In the genomic region with DNA sequence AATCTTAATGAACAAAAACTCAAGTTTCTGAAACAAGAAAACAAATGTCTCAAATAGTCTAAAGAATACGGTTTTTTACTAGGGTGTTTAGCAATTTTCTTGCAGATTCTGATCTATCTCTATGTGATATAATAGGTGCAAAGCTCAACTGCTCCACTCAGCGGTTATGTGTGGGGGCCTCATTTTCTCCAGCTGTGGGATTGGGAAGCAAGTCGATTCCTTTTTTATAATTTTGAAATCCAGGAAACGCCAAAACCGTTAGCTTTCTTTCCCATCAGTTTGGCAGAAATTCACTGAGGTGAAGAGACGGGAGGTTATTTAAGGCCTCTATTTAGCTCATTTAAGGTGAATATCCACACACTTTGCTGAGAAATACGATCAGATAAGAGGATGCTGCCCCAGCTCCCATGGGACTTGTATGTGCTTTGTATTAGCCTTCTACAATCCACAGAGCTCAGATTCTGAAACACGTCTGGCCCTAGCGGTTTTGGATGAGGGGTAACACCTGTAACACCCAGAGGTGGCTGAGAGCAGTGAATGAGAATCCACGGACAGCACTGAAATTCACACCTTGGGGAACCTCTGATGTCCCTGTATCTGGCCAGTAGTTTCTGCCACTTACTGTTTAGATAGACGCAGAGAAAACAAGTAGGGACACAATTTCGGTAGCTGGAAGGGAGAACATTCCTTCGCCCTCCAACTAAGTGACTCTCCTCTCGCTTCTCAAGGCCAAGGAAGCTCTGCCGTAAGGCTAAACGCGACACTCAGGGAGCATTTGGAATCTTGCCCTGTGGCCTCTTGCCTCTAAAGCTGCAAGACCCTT, we compare ENCODE assay signal across 8 cellular contexts. TPM values are rescaled to one million over a fixed set of nuclear protein-coding genes. Genes with fewer than 3 reads are reported as not detected.
DNase-seq lines count a peak whose midpoint lies in the region; ATAC-seq and TF ChIP-seq lines count a peak whose summit lies in the region.

No MANE protein-coding gene starts in this region.

- intact Hi-C loops in activated T-helper 2 cell treated with anti-CD3 and anti-CD28 coated beads, Interferon-gamma antibody, Interleukin-2, Interleukin-4, amounts not matched to agents 10 μg/mL and 5 μg/mL and 100 μg/mL, durations not matched to agents 14 hours and 24 hours and 36 hours (cut with micrococcal nuclease) = no loop called here

- H3K27me3 Mint-ChIP-seq in brain (peaks cover 3% of the 10 kb centered on the region), neural crest cell (ENCODE audit: low read depth) (no peaks in the 10 kb centered on the region)
- no peaks in the 10 kb centered on the region for H3K27me3 Mint-ChIP-seq in activated T-helper 2 cell treated with anti-CD3 and anti-CD28 coated beads, Interferon-gamma antibody, Interleukin-2, Interleukin-4, amounts not matched to agents 10 μg/mL and 5 μg/mL and 100 μg/mL, durations not matched to agents 14 hours and 24 hours and 36 hours (ENCODE audit: low read depth)

- no peaks in the 10 kb centered on the region for H3K9me3 Mint-ChIP-seq in brain
- no peaks in the 10 kb centered on the region for H3K9me3 Mint-ChIP-seq in neural crest cell
- no peaks in the 10 kb centered on the region for H3K9me3 Mint-ChIP-seq in activated T-helper 2 cell treated with anti-CD3 and anti-CD28 coated beads, Interferon-gamma antibody, Interleukin-2, Interleukin-4, amounts not matched to agents 10 μg/mL and 5 μg/mL and 100 μg/mL, durations not matched to agents 14 hours and 24 hours and 36 hours

- DNase-seq in Caki2 (ENCODE audit: low read depth) (peak; percentile 81), M059J (ENCODE audit: low read depth) (peak; percentile 88), neural crest cell (ENCODE audit: low read depth, low spot score) (no peak)
- no peak for DNase-seq in activated naive CD4-positive, alpha-beta T cell (lab: John Stamatoyannopoulos, UW)
- no peak for DNase-seq in activated T-helper 2 cell treated with anti-CD3 and anti-CD28 coated beads, Interferon-gamma antibody, Interleukin-2, Interleukin-4, amounts not matched to agents 10 μg/mL and 5 μg/mL and 100 μg/mL, durations not matched to agents 14 hours and 24 hours and 36 hours (ENCODE audit: low spot score)

- H3K4me3 Mint-ChIP-seq in brain (peak overlapping the region in 1 of 5 experiments; percentile 63), neural crest cell (peak overlapping the region; percentile 2)
- no peak overlapping the region for H3K4me3 Mint-ChIP-seq in activated T-helper 2 cell treated with anti-CD3 and anti-CD28 coated beads, Interferon-gamma antibody, Interleukin-2, Interleukin-4, amounts not matched to agents 10 μg/mL and 5 μg/mL and 100 μg/mL, durations not matched to agents 14 hours and 24 hours and 36 hours (ENCODE audit: low read depth)

- H3K4me1 Mint-ChIP-seq in brain = peaks cover 46% of the 10 kb centered on the region
- peaks cover 6% of the 10 kb centered on the region for H3K4me1 Mint-ChIP-seq in neural crest cell
- peaks cover 6% of the 10 kb centered on the region for H3K4me1 Mint-ChIP-seq in activated T-helper 2 cell treated with anti-CD3 and anti-CD28 coated beads, Interferon-gamma antibody, Interleukin-2, Interleukin-4, amounts not matched to agents 10 μg/mL and 5 μg/mL and 100 μg/mL, durations not matched to agents 14 hours and 24 hours and 36 hours (ENCODE audit: low read depth)

- ATAC-seq in HG03045 (IDR thresholded peaks at IDR 0.05; ENCODE audit: unreplicated experiment) (no peak), HG03039 (IDR thresholded peaks at IDR 0.05; ENCODE audit: unreplicated experiment) (no peak)

- H3K27ac Mint-ChIP-seq in brain (peak overlapping the region in 3 of 5 experiments; percentile 86 to 92 (median 88)), neural crest cell (ENCODE audit: unreplicated experiment) (no peak overlapping the region)
- H3K27ac Mint-ChIP-seq in activated T-helper 2 cell treated with anti-CD3 and anti-CD28 coated beads, Interferon-gamma antibody, Interleukin-2, Interleukin-4, amounts not matched to agents 10 μg/mL and 5 μg/mL and 100 μg/mL, durations not matched to agents 14 hours and 24 hours and 36 hours = no peak overlapping the region

- peak; percentile 44 to 47 for TF ChIP-seq CTCF in brain (conservative IDR thresholded peaks at IDR 0.05)
- TF ChIP-seq CTCF in neural crest cell (conservative IDR thresholded peaks at IDR 0.05) = peak; percentile 57

- no peaks in the 10 kb centered on the region for H3K36me3 Mint-ChIP-seq in brain
- no peaks in the 10 kb centered on the region for H3K36me3 Mint-ChIP-seq in neural crest cell (ENCODE audit: low read depth)
- no peaks in the 10 kb centered on the region for H3K36me3 Mint-ChIP-seq in activated T-helper 2 cell treated with anti-CD3 and anti-CD28 coated beads, Interferon-gamma antibody, Interleukin-2, Interleukin-4, amounts not matched to agents 10 μg/mL and 5 μg/mL and 100 μg/mL, durations not matched to agents 14 hours and 24 hours and 36 hours (ENCODE audit: low read depth)

- in situ Hi-C loops in Caki2 (cut with HindIII; ENCODE audit: low pct_unique_long_range_greater_than_20kb, low sequenced_read_pairs) = loop anchor here (10.0 kb wide), 1 partner anchor 303 kb away; no protein-coding TSS in a partner anchor

RNA-seq across cellular contexts. Expression of gene BCAS4, which starts 6.6 kb away (rescaled TPM):
- total RNA-seq in Caki2 (2014; rRNA removed; shearing (Covaris generic); ENCODE audit: low replicate concordance) = 84.7 and 97.7 TPM in 2 replicates
- total RNA-seq in M059J (2014; rRNA removed; shearing (Covaris generic)) = 15.4 and 16.2 TPM in 2 replicates
- polyA plus RNA-seq in brain (ENCODE audit: insufficient read depth, low read depth, low replicate concordance) = 9.0 TPM
- total RNA-seq in neural crest cell = 7.3 and 9.0 TPM in 2 replicates
- 7.4 and 8.7 TPM in 2 replicates for total RNA-seq in activated T-helper 2 cell treated with anti-CD3 and anti-CD28 coated beads, Interferon-gamma antibody, Interleukin-2, Interleukin-4, amounts not matched to agents 10 μg/mL and 5 μg/mL and 100 μg/mL, durations not matched to agents 14 hours and 24 hours and 36 hours

RNA-seq across cellular contexts. Expression of gene PARD6B, which starts 56.9 kb away (rescaled TPM):
- total RNA-seq in Caki2 (2014; rRNA removed; shearing (Covaris generic); ENCODE audit: low replicate concordance) = 58.6 and 82.5 TPM in 2 replicates
- total RNA-seq in M059J (2014; rRNA removed; shearing (Covaris generic)) = 9.4 and 16.6 TPM in 2 replicates
- 0.51 TPM for polyA plus RNA-seq in brain (ENCODE audit: insufficient read depth, low read depth, low replicate concordance)
- total RNA-seq in neural crest cell = 9.5 and 9.8 TPM in 2 replicates
- total RNA-seq in activated T-helper 2 cell treated with anti-CD3 and anti-CD28 coated beads, Interferon-gamma antibody, Interleukin-2, Interleukin-4, amounts not matched to agents 10 μg/mL and 5 μg/mL and 100 μg/mL, durations not matched to agents 14 hours and 24 hours and 36 hours = 4.7 and 5.7 TPM in 2 replicates

Comparison
In these comparisons a context has a peak if more than half of its experiments do, and no peak if none do; other contexts are left out.
1. DNase-seq: peak in Caki2 (single experiment) and M059J (single experiment); none in neural crest cell (single experiment), activated naive CD4-positive, alpha-beta T cell (0 of 4) and activated T-helper 2 cell treated with anti-CD3 and anti-CD28 coated beads, Interferon-gamma antibody, Interleukin-2, Interleukin-4, amounts not matched to agents 10 μg/mL and 5 μg/mL and 100 μg/mL, durations not matched to agents 14 hours and 24 hours and 36 hours (single experiment).
2. H3K27ac Mint-ChIP-seq: peak in brain (3 of 5); none in neural crest cell (single experiment) and activated T-helper 2 cell treated with anti-CD3 and anti-CD28 coated beads, Interferon-gamma antibody, Interleukin-2, Interleukin-4, amounts not matched to agents 10 μg/mL and 5 μg/mL and 100 μg/mL, durations not matched to agents 14 hours and 24 hours and 36 hours (single experiment).